ENCODE assay signal across 8 cellular contexts in genomic region chr12:122356192-122356635, GRCh38.
DNase-seq lines count a peak whose midpoint lies in the region; ATAC-seq and TF ChIP-seq lines count a peak whose summit lies in the region.

No MANE protein-coding gene starts in this region.

- H3K9me1 ChIP-seq in IMR-90 (ENCODE audit: insufficient read depth, low read length) = no peaks in the 10 kb centered on the region

- H3K79me1 ChIP-seq in IMR-90 (ENCODE audit: low read depth in 1 of 2, low read length in 2 of 2) = peaks cover 6 to 25% of the 10 kb centered on the region in 2 experiments; a peak in 3 of 4 replicates

- no peak overlapping the region for H3K4me2 ChIP-seq in IMR-90 (ENCODE audit: low read depth, low read length)
- H3K4me2 ChIP-seq in parathyroid adenoma (ENCODE audit: low read length) = no peak overlapping the region

- no peaks in the 10 kb centered on the region for H3K27me3 ChIP-seq in IMR-90 (ENCODE audit: control insufficient read depth, insufficient read depth, low read length)
- H3K27me3 ChIP-seq in Panc1 (ENCODE audit: control insufficient read depth, insufficient read depth, low read length) = no peaks in the 10 kb centered on the region
- no peaks in the 10 kb centered on the region for H3K27me3 ChIP-seq in foreskin keratinocyte
- no peaks in the 10 kb centered on the region for H3K27me3 ChIP-seq in parathyroid adenoma (ENCODE audit: control insufficient read depth, insufficient read depth, low read length)
- H3K27me3 ChIP-seq in vagina = no peaks in the 10 kb centered on the region

- WGBS in IMR-90 (ENCODE audit: extremely low coverage in 2 of 2, insufficient read length in 1 of 2), 2 experiments = no CpG with 5 or more reads among the region's 3 CpGs

- no peak overlapping the region for H2BK5ac ChIP-seq in IMR-90 (ENCODE audit: low read depth, low read length, poor library complexity, severe bottlenecking)

- H3K4me3 Mint-ChIP-seq in activated T-helper 1 cell treated with anti-CD3 and anti-CD28 coated beads, Interleukin-12 subunit alpha, Interleukin-12 subunit beta, Interleukin-2, Interleukin-4 antibody, amounts not matched to agents 30 ng/mL and 10 ng/mL and 1 ng/mL, durations not matched to agents 14 hours and 24 hours and 36 hours = no peak overlapping the region

- H3K4me1 ChIP-seq in IMR-90 (ENCODE audit: control insufficient read depth, insufficient read depth, low read length) (no peaks in the 10 kb centered on the region), Panc1 (ENCODE audit: control insufficient read depth, insufficient read depth, low read length) (no peaks in the 10 kb centered on the region), foreskin keratinocyte (no peaks in the 10 kb centered on the region), parathyroid adenoma (no peaks in the 10 kb centered on the region), vagina (no peaks in the 10 kb centered on the region)

- POLR2A ChIA-PET in IMR-90 (lab: Charles Lee; ENCODE audit: unreplicated experiment) = no interaction called here
- POLR2A ChIA-PET in Panc1 (lab: Charles Lee) = no interaction called here

- no peaks in the 10 kb centered on the region for H3K9me3 Mint-ChIP-seq in activated T-helper 1 cell treated with anti-CD3 and anti-CD28 coated beads, Interleukin-12 subunit alpha, Interleukin-12 subunit beta, Interleukin-2, Interleukin-4 antibody, amounts not matched to agents 30 ng/mL and 10 ng/mL and 1 ng/mL, durations not matched to agents 14 hours and 24 hours and 36 hours

- in situ Hi-C loops in IMR-90 (cut with MboI; ENCODE audit: low sequenced_read_pairs) (no loop called here), Panc1 (cut with HindIII; ENCODE audit: low pct_unique_long_range_greater_than_20kb, low sequenced_read_pairs) (no loop called here)

- no peak overlapping the region for H3K14ac ChIP-seq in IMR-90 (replicated peaks; ENCODE audit: low read depth, low read length)

- H2BK15ac ChIP-seq in IMR-90 (ENCODE audit: low read depth, low read length) = no peak overlapping the region

- peak; percentile 66 for TF ChIP-seq CTCF in IMR-90 (conservative IDR thresholded peaks at IDR 0.05; ENCODE audit: low read depth, low read length)
- TF ChIP-seq CTCF in Panc1 (IDR thresholded peaks at IDR 0.05) = peak; percentile 89
- TF ChIP-seq CTCF in foreskin keratinocyte (conservative IDR thresholded peaks at IDR 0.05) = peak; percentile 82
- peak; percentile 76 for TF ChIP-seq CTCF in parathyroid adenoma (IDR thresholded peaks at IDR 0.05)
- peak; percentile 50 to 61 (median 59) for TF ChIP-seq CTCF in vagina (IDR thresholded peaks at IDR 0.05)

- no peak overlapping the region for H2AK5ac ChIP-seq in IMR-90 (ENCODE audit: low read depth, low read length)

- H2BK20ac ChIP-seq in IMR-90 (ENCODE audit: low read depth, low read length) = no peak overlapping the region

- no peak overlapping the region for H3K4ac ChIP-seq in IMR-90 (ENCODE audit: low read depth, low read length)

- no peak overlapping the region for H3K23ac ChIP-seq in IMR-90 (ENCODE audit: low read depth, low read length)

- H2AFZ ChIP-seq in IMR-90 (replicated peaks; ENCODE audit: low read length, poor library complexity) (no peak overlapping the region), parathyroid adenoma (no peak overlapping the region)

- dilution Hi-C loops in IMR-90 (cut with HindIII; ENCODE audit: low sequenced_read_pairs, unreplicated experiment) = no loop called here

- H3K4me3 ChIP-seq in IMR-90 (ENCODE audit: insufficient read depth, low read depth, low read length) = no peak overlapping the region
- H3K4me3 ChIP-seq in Panc1 (ENCODE audit: low read depth in 2 of 2, low read length in 2 of 2) = no peak overlapping the region
- H3K4me3 ChIP-seq in parathyroid adenoma (ENCODE audit: low read depth, low read length) = no peak overlapping the region
- no peak overlapping the region for H3K4me3 ChIP-seq in vagina

- peak; percentile 47 for TF ChIP-seq RAD21 in IMR-90 (IDR thresholded peaks at IDR 0.05; ENCODE audit: low read length)

- H4K5ac ChIP-seq in IMR-90 (ENCODE audit: low read depth, low read length) = no peak overlapping the region

- H3K9me3 ChIP-seq in IMR-90 (ENCODE audit: control insufficient read depth, insufficient read depth, low read length) (no peaks in the 10 kb centered on the region), Panc1 (ENCODE audit: control insufficient read depth, insufficient read depth, low read depth, low read length) (no peaks in the 10 kb centered on the region), parathyroid adenoma (ENCODE audit: control insufficient read depth, low read length) (no peaks in the 10 kb centered on the region), vagina (no peaks in the 10 kb centered on the region)

- ATAC-seq in IMR-90 (ENCODE audit: low read depth) (peak; percentile 99), Panc1 (peak; percentile 97), foreskin keratinocyte (peak; percentile 66)

- H3K36me3 Mint-ChIP-seq in activated T-helper 1 cell treated with anti-CD3 and anti-CD28 coated beads, Interleukin-12 subunit alpha, Interleukin-12 subunit beta, Interleukin-2, Interleukin-4 antibody, amounts not matched to agents 30 ng/mL and 10 ng/mL and 1 ng/mL, durations not matched to agents 14 hours and 24 hours and 36 hours (ENCODE audit: low read depth) = peaks cover 28% of the 10 kb centered on the region

- no peak overlapping the region for H4K91ac ChIP-seq in IMR-90 (ENCODE audit: insufficient read depth, low read depth, low read length)

- CTCF ChIA-PET in IMR-90 (lab: Yijun Ruan, JAX) = interaction anchor here (0.6 to 1.5 kb wide), 7 partner anchors 9 to 410 kb away, joined by 3 to 11 read pairs (median 4); no protein-coding TSS in a partner anchor
- CTCF ChIA-PET in Panc1 (lab: Charles Lee) = interaction anchor here (0.6 to 1.2 kb wide), 2 partner anchors 51 to 67 kb away, joined by 4 to 6 read pairs; no protein-coding TSS in a partner anchor

- no peak overlapping the region for H2BK120ac ChIP-seq in IMR-90 (ENCODE audit: low read depth, low read length)

- peaks cover 6% of the 10 kb centered on the region for H3K4me1 Mint-ChIP-seq in activated T-helper 1 cell treated with anti-CD3 and anti-CD28 coated beads, Interleukin-12 subunit alpha, Interleukin-12 subunit beta, Interleukin-2, Interleukin-4 antibody, amounts not matched to agents 30 ng/mL and 10 ng/mL and 1 ng/mL, durations not matched to agents 14 hours and 24 hours and 36 hours (ENCODE audit: low read depth)

- H3K79me2 ChIP-seq in parathyroid adenoma = peaks cover 2% of the 10 kb centered on the region

- H3K9ac ChIP-seq in IMR-90 (ENCODE audit: low read depth, low read length) (no peak overlapping the region; the same call in 1 of the 2 replicates), parathyroid adenoma (no peak overlapping the region)

- intact Hi-C loops in IMR-90 (cut with micrococcal nuclease) = no loop called here
- intact Hi-C loops in Panc1 (cut with micrococcal nuclease; ENCODE audit: unreplicated experiment) = no loop called here
- intact Hi-C loops in activated T-helper 1 cell treated with anti-CD3 and anti-CD28 coated beads, Interleukin-12 subunit alpha, Interleukin-12 subunit beta, Interleukin-2, Interleukin-4 antibody, amounts not matched to agents 30 ng/mL and 10 ng/mL and 1 ng/mL, durations not matched to agents 14 hours and 24 hours and 36 hours (cut with micrococcal nuclease) = loop anchor here (1.0 to 5.0 kb wide), 3 partner anchors 20 to 225 kb away; partner anchors contain the start of gene VPS33A
- intact Hi-C loops in vagina (cut with DNase I) = no loop called here

- H3K18ac ChIP-seq in IMR-90 (ENCODE audit: low read depth, low read length) = no peak overlapping the region

- peaks cover 49% of the 10 kb centered on the region for H3K36me3 ChIP-seq in IMR-90 (ENCODE audit: control insufficient read depth, insufficient read depth, low read length)
- H3K36me3 ChIP-seq in Panc1 (ENCODE audit: control insufficient read depth, insufficient read depth, low read length) = peaks cover 26% of the 10 kb centered on the region
- H3K36me3 ChIP-seq in parathyroid adenoma (ENCODE audit: control insufficient read depth, insufficient read depth, low read length) = no peaks in the 10 kb centered on the region
- H3K36me3 ChIP-seq in vagina = peaks cover 4 to 68% of the 10 kb centered on the region in 2 donors

- H2AK9ac ChIP-seq in IMR-90 (replicated peaks; ENCODE audit: low read depth, low read length, poor library complexity) = no peak overlapping the region

- BruUV-seq in IMR-90 (replicated peaks; lab: Mats Ljungman, UMichigan) (no TSS peak), Panc1 (replicated peaks; lab: Mats Ljungman, UMichigan) (no TSS peak)

- no peak overlapping the region for H3K56ac ChIP-seq in IMR-90 (ENCODE audit: extremely low read depth, insufficient read depth, low read length)

- TF ChIP-seq POLR2A in IMR-90 (IDR thresholded peaks at IDR 0.05; ENCODE audit: low read depth, low read length) (no peak), vagina (IDR thresholded peaks at IDR 0.05) (no peak)

- no peak overlapping the region for H4K8ac ChIP-seq in IMR-90 (ENCODE audit: low read depth in 2 of 2, low read length in 2 of 2)

- peak; percentile 73 for DNase-seq in D341Med (ENCODE audit: low spot score)
- DNase-seq in IMR-90 = peak; percentile 78
- DNase-seq in Panc1 (ENCODE audit: low read depth, low spot score) = peak; percentile 39
- peak; percentile 36 for DNase-seq in activated T-helper 1 cell treated with anti-CD3 and anti-CD28 coated beads, Interleukin-12 subunit alpha, Interleukin-12 subunit beta, Interleukin-2, Interleukin-4 antibody, amounts not matched to agents 30 ng/mL and 10 ng/mL and 1 ng/mL, durations not matched to agents 14 hours and 24 hours and 36 hours (ENCODE audit: low spot score)
- DNase-seq in foreskin keratinocyte = peak; percentile 28 to 58
- no peak for DNase-seq in vagina (ENCODE audit: extremely low spot score in 2 of 2)
- DNase-seq in NCI-H1436 treated with DMSO at 0.1 percent for 48 hours (lab: John Stamatoyannopoulos, UW) = no peak

- peaks cover 9% of the 10 kb centered on the region; the same call in 1 of the 2 replicates for H4K20me1 ChIP-seq in IMR-90 (ENCODE audit: insufficient read depth, low read length)

- H3K27me3 Mint-ChIP-seq in activated T-helper 1 cell treated with anti-CD3 and anti-CD28 coated beads, Interleukin-12 subunit alpha, Interleukin-12 subunit beta, Interleukin-2, Interleukin-4 antibody, amounts not matched to agents 30 ng/mL and 10 ng/mL and 1 ng/mL, durations not matched to agents 14 hours and 24 hours and 36 hours (ENCODE audit: insufficient read depth) = no peaks in the 10 kb centered on the region

- H3K27ac Mint-ChIP-seq in activated T-helper 1 cell treated with anti-CD3 and anti-CD28 coated beads, Interleukin-12 subunit alpha, Interleukin-12 subunit beta, Interleukin-2, Interleukin-4 antibody, amounts not matched to agents 30 ng/mL and 10 ng/mL and 1 ng/mL, durations not matched to agents 14 hours and 24 hours and 36 hours = no peak overlapping the region

- H3K27ac ChIP-seq in IMR-90 (ENCODE audit: insufficient read depth, low read length) (no peak overlapping the region), Panc1 (ENCODE audit: low read length) (no peak overlapping the region), foreskin keratinocyte (no peak overlapping the region), parathyroid adenoma (no peak overlapping the region), vagina (no peak overlapping the region)

TF ChIP-seq in IMR-90, 13 proteins besides CTCF, POLR2A, EP300 and RAD21 (continues in another document):
- no peak for TF ChIP-seq CHD1 (IDR thresholded peaks at IDR 0.05; ENCODE audit: low read depth, low read length)

Comparison
In these comparisons a context has a peak if more than half of its experiments do, and no peak if none do; other contexts are left out.
1. DNase-seq: peak in D341Med (single experiment), IMR-90 (single experiment), Panc1 (single experiment), activated T-helper 1 cell treated with anti-CD3 and anti-CD28 coated beads, Interleukin-12 subunit alpha, Interleukin-12 subunit beta, Interleukin-2, Interleukin-4 antibody, amounts not matched to agents 30 ng/mL and 10 ng/mL and 1 ng/mL, durations not matched to agents 14 hours and 24 hours and 36 hours (single experiment) and foreskin keratinocyte (2 of 2); none in vagina (0 of 2) and NCI-H1436 treated with DMSO at 0.1 percent for 48 hours (single experiment).
2. Peak in every context shown above with its lines, with median percentiles within 50 percentile points of each other: ATAC-seq and CTCF ChIP-seq.